Comparison of ENCODE assay signal across 1 cellular context in the genomic region with DNA sequence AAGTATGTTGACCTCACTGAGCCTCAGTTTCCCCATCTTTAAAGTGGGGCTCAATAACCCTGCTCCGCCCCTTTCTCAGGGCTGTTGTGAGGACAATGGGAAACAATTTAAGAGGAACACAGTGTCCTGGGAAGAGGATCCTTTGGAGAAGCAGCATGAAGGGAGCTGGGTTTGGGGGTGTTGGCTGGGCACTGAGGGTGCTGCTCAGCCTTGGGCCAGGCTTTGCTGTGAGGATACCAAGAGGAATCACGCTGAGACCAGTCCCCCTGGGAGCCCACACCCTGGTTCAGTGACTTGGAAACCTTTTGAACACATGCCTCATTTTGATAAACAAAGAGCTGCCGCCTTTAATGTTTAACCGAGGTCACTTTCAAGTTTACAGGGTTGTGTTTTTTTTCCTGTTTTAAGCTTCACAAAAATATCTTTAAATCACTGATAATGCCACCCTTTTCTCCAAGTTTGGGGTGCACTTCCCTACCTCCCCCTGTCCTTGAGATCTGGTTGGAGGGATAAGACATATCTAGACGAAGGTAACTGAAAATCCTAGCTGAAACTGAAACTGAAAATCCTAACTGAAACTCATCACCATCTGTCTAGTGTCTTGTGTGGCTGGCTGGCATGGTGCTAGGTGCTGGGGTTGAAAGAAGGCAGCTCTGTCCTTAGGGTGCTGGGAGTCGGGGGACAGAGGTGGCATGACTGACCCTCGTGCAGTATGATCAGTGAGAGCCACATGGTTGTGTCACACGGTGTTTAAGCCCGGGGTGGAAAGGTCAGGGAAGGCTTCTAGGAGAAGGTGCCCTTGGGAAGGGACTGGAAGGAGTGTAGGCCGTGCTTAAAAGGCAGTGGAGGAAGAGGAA.
TF ChIP-seq lines count a peak whose summit lies in the region.

No MANE protein-coding gene starts in this region.

TF ChIP-seq in HepG2, 621 proteins besides CTCF, POLR2A, EP300 and RAD21 (continues in another document):
- TF ChIP-seq ISL2 (CRISPR knock-in tag; IDR thresholded peaks at IDR 0.05) (peak; percentile 80), ARID2 (CRISPR knock-in tag; IDR thresholded peaks at IDR 0.05; ENCODE audit: borderline replicate concordance) (0 out of 2 replicates have a peak, but pooled peaks have one; percentile 78), FOXK2 (IDR thresholded peaks at IDR 0.05) (peak; percentile 48; the same call in 1 of the 2 replicates), SALL2 (CRISPR knock-in tag; IDR thresholded peaks at IDR 0.05) (0 out of 2 replicates have a peak, but pooled peaks have one; percentile 23), ZGPAT (CRISPR knock-in tag; IDR thresholded peaks at IDR 0.05) (peak; percentile 69; the same call in 1 of the 2 replicates), TSC22D2 (CRISPR knock-in tag; IDR thresholded peaks at IDR 0.05; ENCODE audit: borderline replicate concordance) (0 out of 2 replicates have a peak, but pooled peaks have one; percentile 13), ZSCAN21 (CRISPR knock-in tag; IDR thresholded peaks at IDR 0.05; ENCODE audit: borderline replicate concordance) (0 out of 2 replicates have a peak, but pooled peaks have one; percentile 37), SALL1 (CRISPR knock-in tag; IDR thresholded peaks at IDR 0.05) (peak; percentile 40; the same call in 1 of the 2 replicates), GTF3A (CRISPR knock-in tag; conservative IDR thresholded peaks at IDR 0.05) (no peak), JUND (CRISPR knock-in tag; IDR thresholded peaks at IDR 0.05) (no peak), RXRB (CRISPR knock-in tag; IDR thresholded peaks at IDR 0.05; ENCODE audit: borderline replicate concordance) (peak; percentile 81), SMYD3 (CRISPR knock-in tag; IDR thresholded peaks at IDR 0.05) (0 out of 2 replicates have a peak, but pooled peaks have one; percentile 49), TBX2 (CRISPR knock-in tag; IDR thresholded peaks at IDR 0.05; ENCODE audit: borderline replicate concordance) (peak; percentile 41), ZNF564 (CRISPR knock-in tag; IDR thresholded peaks at IDR 0.05) (0 out of 2 replicates have a peak, but pooled peaks have one; percentile 24), KDM3A (CRISPR knock-in tag; IDR thresholded peaks at IDR 0.05; ENCODE audit: low read depth) (0 out of 2 replicates have a peak, but pooled peaks have one; percentile 42), GFI1 (CRISPR knock-in tag; IDR thresholded peaks at IDR 0.05; ENCODE audit: borderline replicate concordance) (peak; percentile 73), RXRA (CRISPR knock-in tag; IDR thresholded peaks at IDR 0.05) (peak; percentile 11; the same call in 1 of the 2 replicates), CHD4 (IDR thresholded peaks at IDR 0.05; ENCODE audit: borderline replicate concordance, low read length) (peak; percentile 80; the same call in 1 of the 2 replicates), ZNF530 (CRISPR knock-in tag; IDR thresholded peaks at IDR 0.05; ENCODE audit: low read depth) (no peak), FOXP4 (CRISPR knock-in tag; IDR thresholded peaks at IDR 0.05) (peak; percentile 53), ZNF687 (CRISPR knock-in tag; IDR thresholded peaks at IDR 0.05) (peak; percentile 54), ZNF788 (CRISPR knock-in tag; IDR thresholded peaks at IDR 0.05; ENCODE audit: borderline replicate concordance) (peak; percentile 35; the same call in 1 of the 2 replicates), SOX6 (IDR thresholded peaks at IDR 0.05) (no peak), SOX6 (CRISPR knock-in tag; IDR thresholded peaks at IDR 0.05) (peak; percentile 81), ZXDC (CRISPR knock-in tag; IDR thresholded peaks at IDR 0.05) (peak; percentile 93), NCOR1 (IDR thresholded peaks at IDR 0.05; ENCODE audit: borderline replicate concordance, low read length) (peak; percentile 84; the same call in 1 of the 2 replicates), ZNF143 (CRISPR knock-in tag; IDR thresholded peaks at IDR 0.05) (no peak), SOX5 (CRISPR knock-in tag; IDR thresholded peaks at IDR 0.05; ENCODE audit: borderline replicate concordance) (peak; percentile 69; the same call in 1 of the 2 replicates), DMAP1 (CRISPR knock-in tag; IDR thresholded peaks at IDR 0.05) (peak; percentile 50; the same call in 1 of the 2 replicates), ZNF362 (CRISPR knock-in tag; IDR thresholded peaks at IDR 0.05; ENCODE audit: borderline replicate concordance) (peak; percentile 91), BORCS8-MEF2B (CRISPR knock-in tag; IDR thresholded peaks at IDR 0.05) (no peak), BCL6 (CRISPR knock-in tag; IDR thresholded peaks at IDR 0.05) (peak; percentile 74), FOXA1 (IDR thresholded peaks at IDR 0.05) (no peak), FOXA1 (CRISPR knock-in tag; IDR thresholded peaks at IDR 0.05) (peak; percentile 49; the same call in 1 of the 2 replicates), HNRNPK (IDR thresholded peaks at IDR 0.05; ENCODE audit: low read depth, low read length, poor library complexity, severe bottlenecking) (no peak), SNAPC2 (CRISPR knock-in tag; IDR thresholded peaks at IDR 0.05) (0 out of 2 replicates have a peak, but pooled peaks have one; percentile 33), CREM (IDR thresholded peaks at IDR 0.05) (peak; percentile 68), CREM (CRISPR knock-in tag; IDR thresholded peaks at IDR 0.05) (no peak), TCF7 (IDR thresholded peaks at IDR 0.05; ENCODE audit: low read depth) (peak; percentile 90), TGIF2 (CRISPR knock-in tag; IDR thresholded peaks at IDR 0.05) (peak; percentile 44; the same call in 1 of the 2 replicates), NR2C2 (CRISPR knock-in tag; IDR thresholded peaks at IDR 0.05; ENCODE audit: borderline replicate concordance) (0 out of 2 replicates have a peak, but pooled peaks have one; percentile 22), POLR2G (IDR thresholded peaks at IDR 0.05; ENCODE audit: low read depth, low read length) (peak; percentile 71), SOX13 (IDR thresholded peaks at IDR 0.05) (no peak), SOX13 (CRISPR knock-in tag; conservative IDR thresholded peaks at IDR 0.05 in 1 of 2, IDR thresholded peaks at IDR 0.05 in 1 of 2) (peak in 1 of 2 experiments; percentile 78; a peak in 2 of 4 replicates), SMAD3 (CRISPR knock-in tag; IDR thresholded peaks at IDR 0.05) (0 out of 2 replicates have a peak, but pooled peaks have one; percentile 30), RBFOX2 (IDR thresholded peaks at IDR 0.05; ENCODE audit: low read depth, low read length) (peak; percentile 57), ZFY (CRISPR knock-in tag; IDR thresholded peaks at IDR 0.05) (peak; percentile 27; the same call in 1 of the 2 replicates), ZBTB7B (CRISPR knock-in tag; IDR thresholded peaks at IDR 0.05) (peak; percentile 65; the same call in 1 of the 2 replicates)
- TF ChIP-seq, protein P1, sequence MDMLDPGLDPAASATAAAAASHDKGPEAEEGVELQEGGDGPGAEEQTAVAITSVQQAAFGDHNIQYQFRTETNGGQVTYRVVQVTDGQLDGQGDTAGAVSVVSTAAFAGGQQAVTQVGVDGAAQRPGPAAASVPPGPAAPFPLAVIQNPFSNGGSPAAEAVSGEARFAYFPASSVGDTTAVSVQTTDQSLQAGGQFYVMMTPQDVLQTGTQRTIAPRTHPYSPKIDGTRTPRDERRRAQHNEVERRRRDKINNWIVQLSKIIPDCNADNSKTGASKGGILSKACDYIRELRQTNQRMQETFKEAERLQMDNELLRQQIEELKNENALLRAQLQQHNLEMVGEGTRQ (IDR thresholded peaks at IDR 0.05; ENCODE audit: low read depth, low read length): no peak
- TF ChIP-seq, protein P1 (CRISPR knock-in tag; IDR thresholded peaks at IDR 0.05; ENCODE audit: borderline replicate concordance): 0 out of 2 replicates have a peak, but pooled peaks have one; percentile 17
